20 cellular contexts compared by ENCODE assay signal in the genomic region with DNA sequence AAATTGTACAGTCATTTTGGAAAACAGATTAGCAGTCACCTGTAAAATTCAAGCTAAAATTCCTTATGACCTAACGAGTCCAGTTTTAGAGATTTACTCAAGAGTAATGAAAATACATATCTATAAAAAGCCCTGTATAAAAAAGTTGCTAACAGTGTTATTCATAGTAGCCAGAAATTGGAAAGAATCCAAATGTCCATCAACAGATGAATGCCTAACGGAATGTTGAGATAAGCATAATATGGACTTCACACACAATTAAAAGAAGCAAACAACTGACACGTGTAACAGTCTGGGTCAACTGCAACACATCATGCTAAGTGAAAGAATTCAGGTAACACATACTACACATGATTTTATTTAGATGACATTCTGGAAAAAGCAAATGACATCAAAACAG.
A peak's percentile ranks its signal among the peaks of the same experiment; 100 is the strongest.
DNase-seq lines count a peak whose midpoint lies in the region; ATAC-seq, FAIRE-seq and TF ChIP-seq lines count a peak whose summit lies in the region.
"Had no signal": no experiment of that assay in that cellular context is flagged by ENCODE, and none has a peak within 500 bp of the region (broad histone marks: within the 10 kb centered on the region; RNA-seq: fewer than 3 reads in every experiment).

No MANE protein-coding gene starts in this region.

- TF ChIP-seq RAD21 in K562 (CRISPR knock-in tag; conservative IDR thresholded peaks at IDR 0.05 in 1 of 2, IDR thresholded peaks at IDR 0.05 in 1 of 2) = no peak

- H3K4me3 ChIP-seq in right atrium auricular region = no peak overlapping the region
- H3K4me3 ChIP-seq in MM.1S (ENCODE audit: low read length) = no peak overlapping the region
- no peak overlapping the region for H3K4me3 ChIP-seq in K562
- H3K4me3 ChIP-seq: BLaER1, HAP-1 had no signal

- TF ChIP-seq CTCF in right atrium auricular region (IDR thresholded peaks at IDR 0.05) (no peak), MM.1S (IDR thresholded peaks at IDR 0.05; ENCODE audit: low read length) (no peak), K562 (IDR thresholded peaks at IDR 0.05 in 2 of 3, conservative IDR thresholded peaks at IDR 0.05 in 1 of 3; ENCODE audit: insufficient read depth in 2 of 3, low read depth in 1 of 3, low read length in 3 of 3) (no peak)

- H3K4me1 ChIP-seq in right atrium auricular region = peaks cover 0 to 15% of the 10 kb centered on the region in 2 donors
- no peaks in the 10 kb centered on the region for H3K4me1 ChIP-seq in MM.1S (ENCODE audit: low read length)
- no peaks in the 10 kb centered on the region for H3K4me1 ChIP-seq in K562 (replicated peaks in 1 of 2; ENCODE audit: control insufficient read depth in 2 of 2, insufficient read depth in 2 of 2, low read length in 2 of 2)
- H3K4me1 ChIP-seq: BLaER1, Caco-2, HAP-1 had no signal

- H3K27ac ChIP-seq in right atrium auricular region (peak overlapping the region in 1 of 2 donors; percentile 21), MM.1S (ENCODE audit: low read length) (no peak overlapping the region), K562 (ENCODE audit: extremely low read depth, low read depth, low read length) (no peak overlapping the region)
- H3K27ac ChIP-seq: BLaER1, C4-2B had no signal

- no peaks in the 10 kb centered on the region for H3K36me3 ChIP-seq in right atrium auricular region
- no peaks in the 10 kb centered on the region for H3K36me3 ChIP-seq in MM.1S (replicated peaks; ENCODE audit: insufficient read depth, low read length)
- H3K36me3 ChIP-seq in K562 (ENCODE audit: control insufficient read depth, insufficient read depth, low read length) = no peaks in the 10 kb centered on the region
- H3K36me3 ChIP-seq: BLaER1, HAP-1 had no signal

- no peaks in the 10 kb centered on the region for H3K9me2 ChIP-seq in MM.1S (replicated peaks; ENCODE audit: insufficient read depth, low read length)

- CTCF ChIA-PET in K562 (lab: Yijun Ruan, JAX; ENCODE audit: low intra/inter-chr PET ratio) = no interaction called here

- H3F3A ChIP-seq in MM.1S (ENCODE audit: insufficient read depth, low read length) = no peaks in the 10 kb centered on the region

- H3K9me3 ChIP-seq in right atrium auricular region (no peaks in the 10 kb centered on the region), MM.1S (replicated peaks; ENCODE audit: insufficient read depth, low read length) (no peaks in the 10 kb centered on the region), K562 (replicated peaks; ENCODE audit: control insufficient read depth, insufficient read depth, low read depth, low read length) (peaks cover 3% of the 10 kb centered on the region; the same call in 1 of the 2 replicates)
- H3K9me3 ChIP-seq: BLaER1, Caco-2, HAP-1 had no signal

- TF ChIP-seq EP300 in K562 (IDR thresholded peaks at IDR 0.05; ENCODE audit: low read length) = no peak

- H4K20me1 ChIP-seq in MM.1S (ENCODE audit: insufficient read depth, low read length) = no peaks in the 10 kb centered on the region
- H4K20me1 ChIP-seq in K562 (replicated peaks; ENCODE audit: control insufficient read depth, insufficient read depth, low read length) = no peaks in the 10 kb centered on the region
- H4K20me1 ChIP-seq: BLaER1 had no signal

- H3K9me1 ChIP-seq in K562 (ENCODE audit: control insufficient read depth, insufficient read depth, low read length) = no peaks in the 10 kb centered on the region

- intact Hi-C loops in Right ventricle myocardium inferior (cut with DNase I) = no loop called here
- intact Hi-C loops in K562 (cut with micrococcal nuclease) = no loop called here
- intact Hi-C loops in left ventricle myocardium superior (cut with micrococcal nuclease) = no loop called here

- DNase-seq in Right ventricle myocardium inferior (ENCODE audit: missing footprints) (no peak), right atrium auricular region (ENCODE audit: low spot score) (no peak), MM.1S (no peak), K562 (ENCODE audit: extremely low read depth in 1 of 4, low spot score in 3 of 4) (peak in 1 of 4 experiments; percentile 20), left ventricle myocardium superior (no peak), 8988T (no peak), DMS53 treated with DMSO at 0.1 percent for 48 hours (lab: John Stamatoyannopoulos, UW; ENCODE audit: unreplicated experiment) (no peak), AML-193 (lab: John Stamatoyannopoulos, UW) (no peak)
- DNase-seq: Caco-2; CD4-positive, CD25-positive, alpha-beta regulatory T cell; CD8-positive, alpha-beta T cell; DMS79 treated with DMSO at 0.1 percent for 48 hours; GF-D8; GOT3; HFFc6 had no signal

- no peaks in the 10 kb centered on the region for H3K27me3 ChIP-seq in right atrium auricular region
- H3K27me3 ChIP-seq in MM.1S (replicated peaks; ENCODE audit: insufficient read depth, low read length) = no peaks in the 10 kb centered on the region
- no peaks in the 10 kb centered on the region for H3K27me3 ChIP-seq in K562 (ENCODE audit: control insufficient read depth in 2 of 2, insufficient read depth in 2 of 2, low read length in 2 of 2)
- H3K27me3 ChIP-seq: BLaER1 had no signal

- peak; percentile 29 for FAIRE-seq in K562 (lab: Jason Lieb, UNC)
- FAIRE-seq: GM12891, H54 had no signal

- ATAC-seq in Right ventricle myocardium inferior = peak; percentile 70
- ATAC-seq in K562 = no peak
- ATAC-seq in left ventricle myocardium superior = peak; percentile 86
- ATAC-seq: CD8-positive, alpha-beta T cell had no signal

- 3% methylated on average over 3 of the region's 3 CpGs for WGBS in K562 (ENCODE audit: insufficient coverage, low coverage, missing lambda C conversion rate)

- in situ Hi-C loops in K562 (cut with MboI) = no loop called here

- H3K9ac ChIP-seq in MM.1S (ENCODE audit: low read length) (no peak overlapping the region), K562 (ENCODE audit: insufficient read depth in 1 of 2, low read depth in 2 of 2, low read length in 2 of 2) (no peak overlapping the region)
- H3K9ac ChIP-seq: BLaER1 had no signal

- TF ChIP-seq POLR2A in K562 (conservative IDR thresholded peaks at IDR 0.05) = no peak

- POLR2A ChIA-PET in K562 (lab: Yijun Ruan, JAX) = interaction anchor here (0.6 kb wide), 1 partner anchor 9 kb away, joined by 3 read pairs; no protein-coding TSS in a partner anchor

- no TSS peak for BruUV-seq in K562 (replicated peaks; lab: Mats Ljungman, UMichigan)

- H2AFZ ChIP-seq in MM.1S (ENCODE audit: low read length) (0 out of 2 replicates have a peak overlapping the region, but pooled peaks have one; percentile 15), K562 (ENCODE audit: low read depth, low read length) (no peak overlapping the region)

- no peak overlapping the region for H3K4me2 ChIP-seq in MM.1S (ENCODE audit: low read depth, low read length)
- H3K4me2 ChIP-seq in K562 (ENCODE audit: insufficient read depth, low read length) = peak overlapping the region; percentile 38; the same call in 1 of the 2 replicates
- H3K4me2 ChIP-seq: BLaER1 had no signal

- no peaks in the 10 kb centered on the region for H3K79me2 ChIP-seq in MM.1S (ENCODE audit: low read length)
- H3K79me2 ChIP-seq in K562 (ENCODE audit: control insufficient read depth, insufficient read depth, low read length) = no peaks in the 10 kb centered on the region

TF ChIP-seq in K562, 482 proteins besides CTCF, POLR2A, EP300 and RAD21:
- TF ChIP-seq ZNF253 (CRISPR knock-in tag; conservative IDR thresholded peaks at IDR 0.05) (no peak), NFIC (IDR thresholded peaks at IDR 0.05) (peak; percentile 61), BHLHE40 (IDR thresholded peaks at IDR 0.05; ENCODE audit: low read length) (0 out of 2 replicates have a peak, but pooled peaks have one; percentile 27), TRIM24 (IDR thresholded peaks at IDR 0.05) (no peak), PRMT5 (CRISPR knock-in tag; IDR thresholded peaks at IDR 0.05) (no peak), TEAD1 (CRISPR knock-in tag; IDR thresholded peaks at IDR 0.05) (0 out of 4 replicates have a peak, but pooled peaks of 1 of the 2 experiments have one; percentile 24), MEIS2 (IDR thresholded peaks at IDR 0.05; ENCODE audit: partially characterized antibody) (peak; percentile 67), NELFE (IDR thresholded peaks at IDR 0.05; ENCODE audit: insufficient read depth, insufficient read length) (no peak)
- TF ChIP-seq, protein P1, sequence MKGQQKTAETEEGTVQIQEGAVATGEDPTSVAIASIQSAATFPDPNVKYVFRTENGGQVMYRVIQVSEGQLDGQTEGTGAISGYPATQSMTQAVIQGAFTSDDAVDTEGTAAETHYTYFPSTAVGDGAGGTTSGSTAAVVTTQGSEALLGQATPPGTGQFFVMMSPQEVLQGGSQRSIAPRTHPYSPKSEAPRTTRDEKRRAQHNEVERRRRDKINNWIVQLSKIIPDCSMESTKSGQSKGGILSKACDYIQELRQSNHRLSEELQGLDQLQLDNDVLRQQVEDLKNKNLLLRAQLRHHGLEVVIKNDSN (CRISPR knock-in tag; IDR thresholded peaks at IDR 0.05) = no peak
- TF ChIP-seq, protein P2, sequence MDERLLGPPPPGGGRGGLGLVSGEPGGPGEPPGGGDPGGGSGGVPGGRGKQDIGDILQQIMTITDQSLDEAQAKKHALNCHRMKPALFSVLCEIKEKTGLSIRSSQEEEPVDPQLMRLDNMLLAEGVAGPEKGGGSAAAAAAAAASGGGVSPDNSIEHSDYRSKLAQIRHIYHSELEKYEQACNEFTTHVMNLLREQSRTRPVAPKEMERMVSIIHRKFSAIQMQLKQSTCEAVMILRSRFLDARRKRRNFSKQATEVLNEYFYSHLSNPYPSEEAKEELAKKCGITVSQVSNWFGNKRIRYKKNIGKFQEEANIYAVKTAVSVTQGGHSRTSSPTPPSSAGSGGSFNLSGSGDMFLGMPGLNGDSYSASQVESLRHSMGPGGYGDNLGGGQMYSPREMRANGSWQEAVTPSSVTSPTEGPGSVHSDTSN (CRISPR knock-in tag; IDR thresholded peaks at IDR 0.05; ENCODE audit: low read depth) = no peak
- TF ChIP-seq, protein P2 (tag; conservative IDR thresholded peaks at IDR 0.05; ENCODE audit: low read depth) = peak; percentile 41; the same call in 1 of the 2 replicates
